8 cellular contexts compared by ENCODE assay signal in genomic region chr7:151339651-151340377, GRCh38. TPM values are rescaled to one million over a fixed set of nuclear protein-coding genes. Genes with fewer than 3 reads are reported as not detected.
DNase-seq lines count a peak whose midpoint lies in the region; ATAC-seq and TF ChIP-seq lines count a peak whose summit lies in the region.

No MANE protein-coding gene starts in this region.

- H3K27ac Mint-ChIP-seq in naive thymus-derived CD8-positive, alpha-beta T cell, result peak overlapping the region; percentile 67 to 96 (median 92)

- H3K27me3 ChIP-seq in heart right ventricle (no peaks in the 10 kb centered on the region), vagina (no peaks in the 10 kb centered on the region)

- intact Hi-C loops in heart right ventricle (cut with DNase I), result no loop called here
- intact Hi-C loops in vagina (cut with DNase I), result no loop called here

- H3K9me3 Mint-ChIP-seq in naive thymus-derived CD8-positive, alpha-beta T cell, result peaks cover 0 to 9% (median 2%) of the 10 kb centered on the region in 9 donors

- peak overlapping the region in 1 of 10 donors; percentile 2 for H3K4me3 ChIP-seq in heart right ventricle
- no peak overlapping the region for H3K4me3 ChIP-seq in vagina

- peak; percentile 29 for ATAC-seq in GM18499 (IDR thresholded peaks at IDR 0.05; ENCODE audit: insufficient read depth, unreplicated experiment)
- peak; percentile 41 for ATAC-seq in HG02571 (IDR thresholded peaks at IDR 0.05; ENCODE audit: unreplicated experiment)
- ATAC-seq in naive thymus-derived CD8-positive, alpha-beta T cell, result peak; percentile 14 to 22
- ATAC-seq in heart right ventricle, result no peak

- H3K4me1 ChIP-seq in heart right ventricle, result peaks cover 5 to 44% (median 20%) of the 10 kb centered on the region in 9 donors
- peaks cover 30% of the 10 kb centered on the region for H3K4me1 ChIP-seq in vagina

- H3K9me3 ChIP-seq in heart right ventricle (peaks cover 0 to 10% (median 0%) of the 10 kb centered on the region in 11 donors), vagina (no peaks in the 10 kb centered on the region)

- TF ChIP-seq CTCF in heart right ventricle (IDR thresholded peaks at IDR 0.05) (peak in 1 of 9 donors; percentile 10), vagina (IDR thresholded peaks at IDR 0.05) (no peak)

- DNase-seq in NOMO-1 treated with dmso at 0.1 percent for 144 hours (lab: John Stamatoyannopoulos, UW; ENCODE audit: unreplicated experiment), result peak; percentile 22
- peak in 3 of 10 donors; percentile 25 to 32 (median 31) for DNase-seq in naive thymus-derived CD8-positive, alpha-beta T cell
- DNase-seq in DMS153 (lab: John Stamatoyannopoulos, UW), result no peak
- DNase-seq in NCI-H524 treated with DMSO at 0.1 percent for 48 hours (lab: John Stamatoyannopoulos, UW), result no peak
- no peak for DNase-seq in heart right ventricle
- DNase-seq in vagina (ENCODE audit: extremely low spot score in 2 of 2), result no peak

- peaks cover 0 to 4% (median 2%) of the 10 kb centered on the region in 3 donors for H3K36me3 Mint-ChIP-seq in naive thymus-derived CD8-positive, alpha-beta T cell

- peak overlapping the region; percentile 45 to 93 (median 87) for H3K4me3 Mint-ChIP-seq in naive thymus-derived CD8-positive, alpha-beta T cell

- TF ChIP-seq POLR2A in vagina (IDR thresholded peaks at IDR 0.05), result no peak

- 67 to 79% methylated on average over 7 of the region's 7 CpGs for WGBS in heart right ventricle, 2 donors

- H3K27me3 Mint-ChIP-seq in naive thymus-derived CD8-positive, alpha-beta T cell, result no peaks in the 10 kb centered on the region

- peak overlapping the region in 3 of 10 donors; percentile 12 to 82 (median 32) for H3K27ac ChIP-seq in heart right ventricle
- no peak overlapping the region for H3K27ac ChIP-seq in vagina

- H3K4me1 Mint-ChIP-seq in naive thymus-derived CD8-positive, alpha-beta T cell, result peaks cover 11 to 32% (median 27%) of the 10 kb centered on the region in 4 donors

- H3K36me3 ChIP-seq in heart right ventricle (peaks cover 0 to 12% (median 0%) of the 10 kb centered on the region in 9 donors), vagina (no peaks in the 10 kb centered on the region)

- POLR2A ChIA-PET in naive thymus-derived CD8-positive, alpha-beta T cell (lab: Charles Lee), result interaction anchor here (1.1 kb wide), 1 partner anchor 14 kb away, joined by 3 read pairs; no protein-coding TSS in a partner anchor

RNA-seq across cellular contexts. Expression of gene NUB1, which starts 1.8 kb away (rescaled TPM):
- total RNA-seq in naive thymus-derived CD8-positive, alpha-beta T cell, result 100 to 1,000 TPM in 1 of 2 experiments, 10 to 100 TPM in 1; 95.8 to 109 TPM
- 10 to 100 TPM; 66.1 to 70.7 (median 68.8) TPM for polyA plus RNA-seq in naive thymus-derived CD8-positive, alpha-beta T cell
- total RNA-seq in heart right ventricle (10 to 100 TPM; 36.7 to 53.0 (median 43.9) TPM), vagina (46.2 TPM)
- polyA plus RNA-seq in heart right ventricle, result 10 to 100 TPM; 22.6 to 23.8 TPM

Comparison
In these comparisons a context has a peak if more than half of its experiments do, and no peak if none do; other contexts are left out.
1. ATAC-seq: peak in GM18499 (single experiment), HG02571 (single experiment) and naive thymus-derived CD8-positive, alpha-beta T cell (2 of 2); none in heart right ventricle (0 of 8).